ENCODE assay signal across 8 cellular contexts in the genomic region with DNA sequence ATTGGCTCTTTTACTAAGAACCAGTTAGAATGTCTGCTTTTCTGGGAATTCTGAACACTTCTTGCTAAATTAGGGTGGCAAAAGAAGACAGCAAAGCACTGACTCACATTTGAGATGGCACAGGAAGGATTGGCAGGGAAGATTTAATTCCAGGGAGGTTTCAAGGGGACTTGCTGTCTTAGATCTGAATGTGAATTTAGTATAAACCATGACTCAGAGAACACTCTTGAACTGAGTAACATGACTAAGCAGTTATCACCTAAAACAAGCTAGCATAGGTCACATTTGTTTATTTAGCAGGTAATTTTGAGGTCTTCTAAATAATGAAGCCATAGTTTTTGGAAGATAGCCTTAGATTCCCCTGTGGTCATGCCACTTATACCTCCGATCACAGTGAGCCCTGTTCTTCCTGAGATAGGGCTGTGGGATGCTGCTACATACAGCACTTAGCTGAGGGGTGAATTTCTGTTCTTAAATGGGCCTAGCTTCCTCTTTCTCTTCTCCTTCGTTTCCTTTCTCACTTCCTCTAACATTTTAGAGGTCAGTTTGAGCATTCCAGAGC.
DNase-seq lines count a peak whose midpoint lies in the region; ATAC-seq and TF ChIP-seq lines count a peak whose summit lies in the region.

No MANE protein-coding gene starts in this region.

- DNase-seq in AG20443 (ENCODE audit: low spot score) = peak; percentile 25
- peak; percentile 75 for DNase-seq in HFFc6
- DNase-seq in SKM-1 (lab: John Stamatoyannopoulos, UW; ENCODE audit: unreplicated experiment) = peak; percentile 64
- DNase-seq in right cardiac atrium = no peak
- DNase-seq in NCI-H2171 (lab: John Stamatoyannopoulos, UW) = no peak
- DNase-seq in UCSD-AML1 (lab: John Stamatoyannopoulos, UW; ENCODE audit: unreplicated experiment) = no peak

- no peak overlapping the region for H3K27ac ChIP-seq in right cardiac atrium (ENCODE audit: low read length)

- peaks cover 67% of the 10 kb centered on the region for H3K4me1 Mint-ChIP-seq in HFFc6 (ENCODE audit: low read depth)

- TF ChIP-seq CTCF in HFFc6 (IDR thresholded peaks at IDR 0.05) = no peak

- peak overlapping the region; percentile 34 for H3K4me3 Mint-ChIP-seq in HFFc6

- intact Hi-C loops in right cardiac atrium (cut with DNase I) = no loop called here

- peaks cover 3% of the 10 kb centered on the region for H3K4me1 ChIP-seq in right cardiac atrium (ENCODE audit: control insufficient read depth, insufficient read depth, low read length)

- ATAC-seq in right cardiac atrium (peak; percentile 52 to 68), HG03139 (IDR thresholded peaks at IDR 0.05; ENCODE audit: unreplicated experiment) (no peak), HG03354 (IDR thresholded peaks at IDR 0.05; ENCODE audit: poor library complexity, severe bottlenecking, unreplicated experiment) (no peak)

- peak overlapping the region; percentile 88 for H3K27ac Mint-ChIP-seq in HFFc6

- 36% methylated on average over 2 of the region's 2 CpGs for WGBS in right cardiac atrium

- no peaks in the 10 kb centered on the region for H3K27me3 ChIP-seq in right cardiac atrium (ENCODE audit: control insufficient read depth, insufficient read depth)

- no peak overlapping the region for H3K4me3 ChIP-seq in right cardiac atrium (ENCODE audit: low read length)

- no peaks in the 10 kb centered on the region for H3K9me3 Mint-ChIP-seq in HFFc6

- H3K9me3 ChIP-seq in right cardiac atrium (ENCODE audit: control insufficient read depth, low read length) = no peaks in the 10 kb centered on the region

- no peaks in the 10 kb centered on the region for H3K27me3 Mint-ChIP-seq in HFFc6 (ENCODE audit: insufficient read depth)

- H3K36me3 Mint-ChIP-seq in HFFc6 (ENCODE audit: low read depth) = peaks cover 11% of the 10 kb centered on the region

Comparison
In these comparisons a context has a peak if more than half of its experiments do, and no peak if none do; other contexts are left out.
1. DNase-seq: peak in AG20443 (single experiment), HFFc6 (single experiment) and SKM-1 (single experiment); none in right cardiac atrium (0 of 3), NCI-H2171 (single experiment) and UCSD-AML1 (single experiment).
2. ATAC-seq: peak in right cardiac atrium (2 of 2); none in HG03139 (single experiment) and HG03354 (single experiment).